In genomic region chr14:95302667-95303066, GRCh38 we compare ENCODE assay signal across 20 cellular contexts.
DNase-seq lines count a peak whose midpoint lies in the region; ATAC-seq lines count a peak whose summit lies in the region.
"Had no signal": no experiment of that assay in that cellular context is flagged by ENCODE, and none has a peak within 500 bp of the region (broad histone marks: within the 10 kb centered on the region; RNA-seq: fewer than 3 reads in every experiment).

No MANE protein-coding gene starts in this region.

- DNase-seq in SK-N-MC (ENCODE audit: low read depth, low spot score) (no peak), midbrain (lab: John Stamatoyannopoulos, UW) (peak; percentile 53), HUDEP-2 (lab: John Stamatoyannopoulos, UW; ENCODE audit: unreplicated experiment in 76 of 76) (no peak)
- DNase-seq: AML-193; EL; H7; KG1; NCI-H1092 treated with DMSO at 0.1 percent for 48 hours; NCI-H146; NCI-H2081; NCI-H2171 treated with DMSO at 0.1 percent for 48 hours; NCI-H524 treated with DMSO at 0.1 percent for 48 hours; NK-92 treated with Interleukin-12 subunit alpha and Interleukin-12 subunit beta, amount 100 ng/mL, for 24 hours had no signal

- 0 out of 22 replicates have a peak overlapping the region, but pooled peaks of 1 of the 11 experiments have one; percentile 10 for H3K9ac ChIP-seq in BLaER1 treated with 17β-estradiol and CSF1 and Interleukin-3, amounts not matched to agents 10 nM and 100 nM
- H3K9ac ChIP-seq in SK-N-MC (ENCODE audit: insufficient read length): no peak overlapping the region

- H3K4me2 ChIP-seq in BLaER1 treated with 17β-estradiol and CSF1 and Interleukin-3, amounts not matched to agents 10 nM and 100 nM: peak overlapping the region in 9 of 11 experiments; percentile 22 to 89 (median 80); a peak in 17 of 22 replicates

- peaks cover 0 to 5% (median 0%) of the 10 kb centered on the region in 11 experiments; a peak in 1 of 22 replicates for H3K27me3 ChIP-seq in BLaER1 treated with 17β-estradiol and CSF1 and Interleukin-3, amounts not matched to agents 10 nM and 100 nM
- no peaks in the 10 kb centered on the region for H3K27me3 ChIP-seq in layer of hippocampus (ENCODE audit: control insufficient read depth, insufficient read depth, low read length)

- no peaks in the 10 kb centered on the region for H3K9me3 ChIP-seq in BLaER1 treated with 17β-estradiol and CSF1 and Interleukin-3, amounts not matched to agents 10 nM and 100 nM (replicated peaks in 1 of 11)
- H3K9me3 ChIP-seq in SK-N-MC (ENCODE audit: low read depth, low read length): no peaks in the 10 kb centered on the region

- H4K20me1 ChIP-seq in BLaER1 treated with 17β-estradiol and CSF1 and Interleukin-3, amounts not matched to agents 10 nM and 100 nM: peaks cover 0 to 29% (median 4%) of the 10 kb centered on the region in 11 experiments; a peak in 5 of 22 replicates

- no peak overlapping the region for H3K27ac ChIP-seq in BLaER1 treated with 17β-estradiol and CSF1 and Interleukin-3, amounts not matched to agents 10 nM and 100 nM
- H3K27ac ChIP-seq in SK-N-MC (0 out of 2 replicates have a peak overlapping the region, but pooled peaks have one; percentile 35), layer of hippocampus (ENCODE audit: low read depth, low read length) (peak overlapping the region; percentile 84)
- H3K27ac ChIP-seq: HL-60 had no signal

- H3K36me3 ChIP-seq in BLaER1 treated with 17β-estradiol and CSF1 and Interleukin-3, amounts not matched to agents 10 nM and 100 nM: no peaks in the 10 kb centered on the region
- no peaks in the 10 kb centered on the region for H3K36me3 ChIP-seq in SK-N-MC (ENCODE audit: insufficient read depth, low read length)

- H3K4me1 ChIP-seq in BLaER1 treated with 17β-estradiol and CSF1 and Interleukin-3, amounts not matched to agents 10 nM and 100 nM: peaks cover 27 to 92% (median 85%) of the 10 kb centered on the region in 10 experiments

- H3K4me3 ChIP-seq in BLaER1 treated with 17β-estradiol and CSF1 and Interleukin-3, amounts not matched to agents 10 nM and 100 nM: no peak overlapping the region
- no peak overlapping the region for H3K4me3 ChIP-seq in SK-N-MC

- no peak for ATAC-seq in HG03457 (IDR thresholded peaks at IDR 0.05; ENCODE audit: unreplicated experiment)
- ATAC-seq in HG02642 (IDR thresholded peaks at IDR 0.05; ENCODE audit: poor library complexity, unreplicated experiment): no peak
- ATAC-seq in GM21447 (IDR thresholded peaks at IDR 0.05; ENCODE audit: unreplicated experiment): no peak
- ATAC-seq: Panc1 had no signal

Comparison
In these comparisons a context has a peak if more than half of its experiments do, and no peak if none do; other contexts are left out.
1. H3K27ac ChIP-seq: peak in SK-N-MC (single experiment) and layer of hippocampus (single experiment); none in BLaER1 treated with 17β-estradiol and CSF1 and Interleukin-3, amounts not matched to agents 10 nM and 100 nM (0 of 11).